9 cellular contexts compared by ENCODE assay signal in genomic region chr16:1989209-1989825, GRCh38. TPM values are rescaled to one million over a fixed set of nuclear protein-coding genes. Genes with fewer than 3 reads are reported as not detected.
DNase-seq lines count a peak whose midpoint lies in the region; ATAC-seq and TF ChIP-seq lines count a peak whose summit lies in the region.
"Had no signal": no experiment of that assay in that cellular context is flagged by ENCODE, and none has a peak within 500 bp of the region (broad histone marks: within the 10 kb centered on the region; RNA-seq: fewer than 3 reads in every experiment).

No MANE protein-coding gene starts in this region.

- peaks cover 30% of the 10 kb centered on the region for H3K4me1 ChIP-seq in CD4-positive, CD25-positive, alpha-beta regulatory T cell (ENCODE audit: control insufficient read depth, insufficient read depth, low read length, poor library complexity, severe bottlenecking)
- peaks cover 2% of the 10 kb centered on the region for H3K4me1 ChIP-seq in mesendoderm (ENCODE audit: control insufficient read depth, low read depth, low read length)
- H3K4me1 ChIP-seq in aorta (ENCODE audit: control insufficient read depth in 1 of 2, insufficient read depth in 2 of 2, low read length in 2 of 2): no peaks in the 10 kb centered on the region

- peaks cover 0 to 34% (median 14%) of the 10 kb centered on the region in 4 donors for H3K4me1 Mint-ChIP-seq in CD4-positive, CD25-positive, alpha-beta regulatory T cell
- peaks cover 39% of the 10 kb centered on the region for H3K4me1 Mint-ChIP-seq in activated B cell treated with CpG ODN at 0.5 μM for 24 hours

- H3K79me2 ChIP-seq in mesendoderm (ENCODE audit: control insufficient read depth, insufficient read depth, low read length): peaks cover 2% of the 10 kb centered on the region

- H3K79me1 ChIP-seq in mesendoderm (ENCODE audit: low read length): peaks cover 10% of the 10 kb centered on the region

- H2BK120ac ChIP-seq in mesendoderm (ENCODE audit: low read depth, low read length): no peak overlapping the region

- CTCF ChIA-PET in activated B cell treated with CpG ODN at 0.5 μM for 24 hours (lab: Charles Lee): interaction anchor here (1.9 kb wide), 1 partner anchor 15 kb away, joined by 4 read pairs; no protein-coding TSS in a partner anchor

- ATAC-seq in CD4-positive, CD25-positive, alpha-beta regulatory T cell (ENCODE audit: low read depth in 2 of 2): no peak
- ATAC-seq in activated B cell treated with CpG ODN at 0.5 μM for 24 hours (ENCODE audit: low read depth) (no peak), HG03045 (IDR thresholded peaks at IDR 0.05; ENCODE audit: unreplicated experiment) (no peak), aorta (ENCODE audit: low FRiP score) (no peak)

- no peak overlapping the region for H3K4me3 ChIP-seq in CD4-positive, CD25-positive, alpha-beta regulatory T cell (ENCODE audit: low read depth, low read length)
- no peak overlapping the region for H3K4me3 ChIP-seq in mesendoderm (ENCODE audit: low read length)
- H3K4me3 ChIP-seq in aorta (ENCODE audit: low read length in 2 of 2): no peak overlapping the region

- H2BK15ac ChIP-seq in mesendoderm (replicated peaks; ENCODE audit: low read depth): no peak overlapping the region

- no peaks in the 10 kb centered on the region for H3K36me3 Mint-ChIP-seq in CD4-positive, CD25-positive, alpha-beta regulatory T cell
- H3K36me3 Mint-ChIP-seq in activated B cell treated with CpG ODN at 0.5 μM for 24 hours (ENCODE audit: low read depth): peaks cover 16% of the 10 kb centered on the region

- H3K18ac ChIP-seq in mesendoderm (ENCODE audit: low read length): no peak overlapping the region

- H3K4ac ChIP-seq in mesendoderm (ENCODE audit: low read depth, low read length): no peak overlapping the region

- peaks cover 6% of the 10 kb centered on the region for H3K27me3 ChIP-seq in CD4-positive, CD25-positive, alpha-beta regulatory T cell (ENCODE audit: control insufficient read depth, insufficient read depth, low read length)
- H3K27me3 ChIP-seq in mesendoderm (ENCODE audit: insufficient read depth, low read length, poor library complexity) (peaks cover 3% of the 10 kb centered on the region), aorta (ENCODE audit: control insufficient read depth in 1 of 2, insufficient read depth in 2 of 2, low read length in 1 of 2) (no peaks in the 10 kb centered on the region)

- peak overlapping the region; percentile 66 to 90 (median 82) for H3K4me3 Mint-ChIP-seq in CD4-positive, CD25-positive, alpha-beta regulatory T cell
- H3K4me3 Mint-ChIP-seq in activated B cell treated with CpG ODN at 0.5 μM for 24 hours: peak overlapping the region; percentile 73

- H3K27me3 Mint-ChIP-seq in CD4-positive, CD25-positive, alpha-beta regulatory T cell: peaks cover 22% of the 10 kb centered on the region
- H3K27me3 Mint-ChIP-seq in activated B cell treated with CpG ODN at 0.5 μM for 24 hours: no peaks in the 10 kb centered on the region

- no CpG with 5 or more reads among the region's 24 CpGs for WGBS in mesendoderm (ENCODE audit: extremely low coverage, insufficient coverage, low lambda C conversion rate)
- WGBS in aorta, 2 donors: 15% methylated on average over 24 of the region's 24 CpGs

- H2AK5ac ChIP-seq in mesendoderm (ENCODE audit: low read length): no peak overlapping the region

- no peak for TF ChIP-seq CTCF in activated B cell treated with CpG ODN at 0.5 μM for 24 hours (IDR thresholded peaks at IDR 0.05)

- H3K23ac ChIP-seq in mesendoderm (ENCODE audit: low read length): no peak overlapping the region

- intact Hi-C loops in activated B cell treated with CpG ODN at 0.5 μM for 24 hours (cut with micrococcal nuclease): no loop called here
- intact Hi-C loops in aorta (cut with DNase I): no loop called here

- H3K4me2 ChIP-seq in mesendoderm (ENCODE audit: low read length): peak overlapping the region; percentile 20

- no peak overlapping the region for H3K56ac ChIP-seq in mesendoderm (ENCODE audit: low read length)

- H3K9ac ChIP-seq in mesendoderm (ENCODE audit: low read length): no peak overlapping the region

- H3K27ac Mint-ChIP-seq in CD4-positive, CD25-positive, alpha-beta regulatory T cell: no peak overlapping the region
- peak overlapping the region; percentile 56 for H3K27ac Mint-ChIP-seq in activated B cell treated with CpG ODN at 0.5 μM for 24 hours

- H3K9me3 ChIP-seq in CD4-positive, CD25-positive, alpha-beta regulatory T cell (ENCODE audit: control insufficient read depth in 2 of 2, low read length in 2 of 2): no peaks in the 10 kb centered on the region
- no peaks in the 10 kb centered on the region for H3K9me3 ChIP-seq in aorta (ENCODE audit: control insufficient read depth, low read length)

- peaks cover 0 to 2% (median 0%) of the 10 kb centered on the region in 7 donors for H3K9me3 Mint-ChIP-seq in CD4-positive, CD25-positive, alpha-beta regulatory T cell
- no peaks in the 10 kb centered on the region for H3K9me3 Mint-ChIP-seq in activated B cell treated with CpG ODN at 0.5 μM for 24 hours

- no peak overlapping the region for H3K27ac ChIP-seq in CD4-positive, CD25-positive, alpha-beta regulatory T cell (ENCODE audit: insufficient read depth, low read length, poor library complexity, severe bottlenecking)
- H3K27ac ChIP-seq in mesendoderm (ENCODE audit: low read depth, low read length) (no peak overlapping the region), aorta (ENCODE audit: low read depth in 1 of 2, low read length in 2 of 2) (no peak overlapping the region)
- H3K27ac ChIP-seq: left lung, SK-N-MC had no signal

- no peak overlapping the region for H2BK5ac ChIP-seq in mesendoderm (ENCODE audit: low read length)

- H3K36me3 ChIP-seq in CD4-positive, CD25-positive, alpha-beta regulatory T cell (ENCODE audit: control insufficient read depth, insufficient read depth, low read length): no peaks in the 10 kb centered on the region
- peaks cover 3% of the 10 kb centered on the region for H3K36me3 ChIP-seq in mesendoderm (ENCODE audit: control insufficient read depth, insufficient read depth, low read length)
- no peaks in the 10 kb centered on the region for H3K36me3 ChIP-seq in aorta (ENCODE audit: control insufficient read depth in 1 of 2, insufficient read depth in 2 of 2, low read length in 1 of 2)

- no peak overlapping the region for H4K8ac ChIP-seq in mesendoderm (ENCODE audit: low read depth, low read length)

- no peak overlapping the region for H4K5ac ChIP-seq in mesendoderm (ENCODE audit: low read length)

- DNase-seq in CD4-positive, CD25-positive, alpha-beta regulatory T cell: no peak
- DNase-seq in DMS53 (lab: John Stamatoyannopoulos, UW): peak; percentile 75
- no peak for DNase-seq in activated B cell treated with CpG ODN at 0.5 μM for 24 hours
- peak; percentile 31 for DNase-seq in mesendoderm
- no peak for DNase-seq in GF-D8 (lab: John Stamatoyannopoulos, UW)
- no peak for DNase-seq in aorta

- POLR2A ChIA-PET in activated B cell treated with CpG ODN at 0.5 μM for 24 hours (lab: Charles Lee): interaction anchor here (0.7 to 21.9 kb wide), 8 partner anchors 8 to 226 kb away, joined by 3 to 351 read pairs (median 10); partner anchors contain the start of genes MLST8, NDUFB10, NOXO1 and PGP

RNA-seq across cellular contexts. Expression of gene SYNGR3, which starts 0.5 kb away (rescaled TPM):
- 3.2 TPM for total RNA-seq in CD4-positive, CD25-positive, alpha-beta regulatory T cell
- polyA plus RNA-seq in CD4-positive, CD25-positive, alpha-beta regulatory T cell: 1 to 10 TPM in 2 of 4 donors, under 1 TPM in 1, not detected in 1; 0.82 to 1.8 (median 1.1) TPM
- total RNA-seq in activated B cell treated with CpG ODN at 0.5 μM for 24 hours: 10.0 and 11.3 TPM in 2 replicates
- 8.9 TPM for polyA plus RNA-seq in mesendoderm (2013, experiment 1 of 2)
- polyA plus RNA-seq in mesendoderm (2013, experiment 2 of 2): 9.5 TPM
- total RNA-seq in aorta: under 1 TPM; 0.36 to 0.57 TPM
- under 1 TPM in 1 of 2 donors, not detected in 1; 0.26 TPM for polyA plus RNA-seq in aorta

RNA-seq across cellular contexts. Expression of gene GFER, which starts 5.3 kb away (rescaled TPM):
- 18.4 TPM for total RNA-seq in CD4-positive, CD25-positive, alpha-beta regulatory T cell
- 10 to 100 TPM; 30.5 to 45.5 (median 36.5) TPM for polyA plus RNA-seq in CD4-positive, CD25-positive, alpha-beta regulatory T cell
- total RNA-seq in activated B cell treated with CpG ODN at 0.5 μM for 24 hours: 31.6 and 39.4 TPM in 2 replicates
- 46.4 TPM for polyA plus RNA-seq in mesendoderm (2013, experiment 1 of 2)
- 48.0 TPM for polyA plus RNA-seq in mesendoderm (2013, experiment 2 of 2)
- total RNA-seq in aorta: 10 to 100 TPM; 11.3 to 13.3 TPM
- 10 to 100 TPM; 32.5 to 44.2 TPM for polyA plus RNA-seq in aorta

RNA-seq across cellular contexts. Expression of gene NOXO1, which starts 8.0 kb away (rescaled TPM):
- 0.47 TPM for total RNA-seq in CD4-positive, CD25-positive, alpha-beta regulatory T cell
- under 1 TPM in 2 of 4 donors, not detected in 2; 0.16 to 0.35 TPM for polyA plus RNA-seq in CD4-positive, CD25-positive, alpha-beta regulatory T cell
- 0.37 and 0.73 TPM in 2 replicates for total RNA-seq in activated B cell treated with CpG ODN at 0.5 μM for 24 hours
- polyA plus RNA-seq in mesendoderm (2013, experiment 1 of 2): 0.25 TPM
- polyA plus RNA-seq in mesendoderm (2013, experiment 2 of 2): 0.39 TPM
- not detected for total RNA-seq in aorta
- polyA plus RNA-seq in aorta: under 1 TPM in 1 of 2 donors, not detected in 1; 0.84 TPM

RNA-seq across cellular contexts. Expression of gene TBL3, which starts 17.5 kb away (rescaled TPM):
- total RNA-seq in CD4-positive, CD25-positive, alpha-beta regulatory T cell: 25.3 TPM
- 10 to 100 TPM; 48.0 to 60.0 (median 53.9) TPM for polyA plus RNA-seq in CD4-positive, CD25-positive, alpha-beta regulatory T cell
- total RNA-seq in activated B cell treated with CpG ODN at 0.5 μM for 24 hours: 41.8 and 44.2 TPM in 2 replicates
- 29.8 TPM for polyA plus RNA-seq in mesendoderm (2013, experiment 1 of 2)
- 29.2 TPM for polyA plus RNA-seq in mesendoderm (2013, experiment 2 of 2)
- total RNA-seq in aorta: 10 to 100 TPM; 16.1 to 19.8 TPM
- 10 to 100 TPM; 14.9 to 85.5 TPM for polyA plus RNA-seq in aorta

RNA-seq across cellular contexts. Expression of gene ZNF598, which starts 20.3 kb away (rescaled TPM):
- 48.2 TPM for total RNA-seq in CD4-positive, CD25-positive, alpha-beta regulatory T cell
- 1 to 10 TPM; 1.8 to 3.1 (median 2.9) TPM for polyA plus RNA-seq in CD4-positive, CD25-positive, alpha-beta regulatory T cell
- 56.4 and 59.3 TPM in 2 replicates for total RNA-seq in activated B cell treated with CpG ODN at 0.5 μM for 24 hours
- 32.7 TPM for polyA plus RNA-seq in mesendoderm (2013, experiment 1 of 2)
- polyA plus RNA-seq in mesendoderm (2013, experiment 2 of 2): 32.2 TPM
- 10 to 100 TPM; 31.0 to 34.4 TPM for total RNA-seq in aorta
- polyA plus RNA-seq in aorta: 10 to 100 TPM; 12.8 to 32.9 TPM

Comparison
In these comparisons a context has a peak if more than half of its experiments do, and no peak if none do; other contexts are left out.
1. DNase-seq: peak in DMS53 (single experiment) and mesendoderm (single experiment); none in CD4-positive, CD25-positive, alpha-beta regulatory T cell (0 of 3), activated B cell treated with CpG ODN at 0.5 μM for 24 hours (single experiment), GF-D8 (single experiment) and aorta (0 of 2).